Comparison of ENCODE assay signal across 21 cellular contexts in genomic region chr2:191905336-191905735, GRCh38. TPM values are rescaled to one million over a fixed set of nuclear protein-coding genes. Genes with fewer than 3 reads are reported as not detected.
DNase-seq lines count a peak whose midpoint lies in the region; ATAC-seq, FAIRE-seq and TF ChIP-seq lines count a peak whose summit lies in the region.
"Had no signal": no experiment of that assay in that cellular context is flagged by ENCODE, and none has a peak within 500 bp of the region (broad histone marks: within the 10 kb centered on the region; RNA-seq: fewer than 3 reads in every experiment).

No MANE protein-coding gene starts in this region.

- peaks cover 32% of the 10 kb centered on the region for H3K4me1 Mint-ChIP-seq in GM23338
- no peaks in the 10 kb centered on the region for H3K4me1 Mint-ChIP-seq in activated CD4-positive, alpha-beta memory T cell treated with anti-CD3 and anti-CD28 coated beads, Interleukin-2, amount 10 ng/mL, durations not matched to agents 7 days and 5 days
- H3K4me1 Mint-ChIP-seq in naive thymus-derived CD8-positive, alpha-beta T cell: no peaks in the 10 kb centered on the region

- H3K79me2 ChIP-seq in GM23338 (replicated peaks; ENCODE audit: insufficient read depth): no peaks in the 10 kb centered on the region
- no peaks in the 10 kb centered on the region for H3K79me2 ChIP-seq in endothelial cell of umbilical vein (ENCODE audit: control insufficient read depth, insufficient read depth, low read length)

- H3K9me3 Mint-ChIP-seq in GM23338: peaks cover 23% of the 10 kb centered on the region
- no peaks in the 10 kb centered on the region for H3K9me3 Mint-ChIP-seq in activated CD4-positive, alpha-beta memory T cell treated with anti-CD3 and anti-CD28 coated beads, Interleukin-2, amount 10 ng/mL, durations not matched to agents 7 days and 5 days
- H3K9me3 Mint-ChIP-seq in naive thymus-derived CD8-positive, alpha-beta T cell: peaks cover 0 to 9% (median 0%) of the 10 kb centered on the region in 9 donors
- H3K9me3 Mint-ChIP-seq: CD4-positive, alpha-beta T cell had no signal

- H3K36me3 ChIP-seq in GM23338 (ENCODE audit: insufficient read depth) (peaks cover 5% of the 10 kb centered on the region; the same call in 1 of the 2 replicates), NT2/D1 (ENCODE audit: insufficient read depth, insufficient read length, low read length) (no peaks in the 10 kb centered on the region), endothelial cell of umbilical vein (ENCODE audit: control insufficient read depth in 2 of 2, extremely low read depth in 1 of 2, insufficient read depth in 2 of 2, low read length in 2 of 2) (no peaks in the 10 kb centered on the region), sigmoid colon (no peaks in the 10 kb centered on the region)

- H3K27ac ChIP-seq in GM23338 (ENCODE audit: low read depth) (no peak overlapping the region), endothelial cell of umbilical vein (ENCODE audit: insufficient read depth, low read depth, low read length) (no peak overlapping the region), sigmoid colon (no peak overlapping the region)
- H3K27ac ChIP-seq: 22Rv1, A549, C4-2B, GM23248 had no signal

- H3K4me1 ChIP-seq in GM23338 (ENCODE audit: insufficient read depth) (peaks cover 4% of the 10 kb centered on the region), NT2/D1 (ENCODE audit: insufficient read depth, insufficient read length) (no peaks in the 10 kb centered on the region), endothelial cell of umbilical vein (ENCODE audit: control insufficient read depth, extremely low read depth, insufficient read depth, low read length) (peaks cover 34% of the 10 kb centered on the region), sigmoid colon (no peaks in the 10 kb centered on the region)
- H3K4me1 ChIP-seq: Caco-2 had no signal

- H3K9me1 ChIP-seq in endothelial cell of umbilical vein (replicated peaks; ENCODE audit: control insufficient read depth, extremely low read depth, insufficient read depth, low read length): no peaks in the 10 kb centered on the region

- H2AFZ ChIP-seq in GM23338 (no peak overlapping the region), endothelial cell of umbilical vein (ENCODE audit: low read depth, low read length) (no peak overlapping the region)
- H2AFZ ChIP-seq: GM23248 had no signal

- no peaks in the 10 kb centered on the region for H4K20me1 ChIP-seq in GM23338 (replicated peaks; ENCODE audit: insufficient read depth)
- H4K20me1 ChIP-seq in endothelial cell of umbilical vein (replicated peaks; ENCODE audit: control insufficient read depth, extremely low read depth, insufficient read depth, low read length): no peaks in the 10 kb centered on the region

- no peak overlapping the region for H3K4me3 Mint-ChIP-seq in GM23338
- H3K4me3 Mint-ChIP-seq in activated CD4-positive, alpha-beta memory T cell treated with anti-CD3 and anti-CD28 coated beads, Interleukin-2, amount 10 ng/mL, durations not matched to agents 7 days and 5 days: no peak overlapping the region
- no peak overlapping the region for H3K4me3 Mint-ChIP-seq in naive thymus-derived CD8-positive, alpha-beta T cell
- H3K4me3 Mint-ChIP-seq: CD4-positive, alpha-beta T cell; H9 had no signal

- dilution Hi-C loops in endothelial cell of umbilical vein (cut with MboI; ENCODE audit: extremely low pct_ligation_motif_present, low sequenced_read_pairs): no loop called here

- H3K4me2 ChIP-seq in GM23338 (no peak overlapping the region), endothelial cell of umbilical vein (ENCODE audit: insufficient read depth, low read length) (no peak overlapping the region)
- H3K4me2 ChIP-seq: A549 had no signal

- H3K27me3 Mint-ChIP-seq in GM23338 (ENCODE audit: insufficient read depth, low read depth, poor library complexity): no peaks in the 10 kb centered on the region
- peaks cover 7% of the 10 kb centered on the region for H3K27me3 Mint-ChIP-seq in activated CD4-positive, alpha-beta memory T cell treated with anti-CD3 and anti-CD28 coated beads, Interleukin-2, amount 10 ng/mL, durations not matched to agents 7 days and 5 days
- H3K27me3 Mint-ChIP-seq in naive thymus-derived CD8-positive, alpha-beta T cell: peaks cover under 1 to 14% (median 4%) of the 10 kb centered on the region in 5 donors
- H3K27me3 Mint-ChIP-seq: CD4-positive, alpha-beta T cell had no signal

- WGBS in sigmoid colon, 2 donors: 47 to 66% methylated on average over 4 of the region's 4 CpGs

- no TSS peak for BruUV-seq in endothelial cell of umbilical vein (replicated peaks; lab: Mats Ljungman, UMichigan)

- CTCF ChIA-PET in endothelial cell of umbilical vein (lab: Charles Lee): interaction anchor here (1.0 to 3.2 kb wide), 3 partner anchors 12 to 257 kb away, joined by 3 to 19 read pairs (median 7); no protein-coding TSS in a partner anchor
- CTCF ChIA-PET in activated CD4-positive, alpha-beta memory T cell treated with anti-CD3 and anti-CD28 coated beads, Interleukin-2, amount 10 ng/mL, durations not matched to agents 7 days and 5 days (lab: Charles Lee): no interaction called here

- TF ChIP-seq EP300 in sigmoid colon (IDR thresholded peaks at IDR 0.05): no peak

- H3K27me3 ChIP-seq in GM23338 (ENCODE audit: insufficient read depth) (no peaks in the 10 kb centered on the region), NT2/D1 (ENCODE audit: insufficient read depth, insufficient read length) (no peaks in the 10 kb centered on the region), endothelial cell of umbilical vein (ENCODE audit: control insufficient read depth in 2 of 2, insufficient read depth in 2 of 2, low read length in 2 of 2) (no peaks in the 10 kb centered on the region), sigmoid colon (no peaks in the 10 kb centered on the region)

- H3K27ac Mint-ChIP-seq in GM23338: peak overlapping the region; percentile 38; the same call in 1 of the 2 replicates
- H3K27ac Mint-ChIP-seq in activated CD4-positive, alpha-beta memory T cell treated with anti-CD3 and anti-CD28 coated beads, Interleukin-2, amount 10 ng/mL, durations not matched to agents 7 days and 5 days: no peak overlapping the region
- no peak overlapping the region for H3K27ac Mint-ChIP-seq in naive thymus-derived CD8-positive, alpha-beta T cell
- H3K27ac Mint-ChIP-seq: CD4-positive, alpha-beta T cell had no signal

- POLR2A ChIA-PET in endothelial cell of umbilical vein (lab: Charles Lee): no interaction called here
- POLR2A ChIA-PET in activated CD4-positive, alpha-beta memory T cell treated with anti-CD3 and anti-CD28 coated beads, Interleukin-2, amount 10 ng/mL, durations not matched to agents 7 days and 5 days (lab: Charles Lee): no interaction called here
- POLR2A ChIA-PET in naive thymus-derived CD8-positive, alpha-beta T cell (lab: Charles Lee): no interaction called here

- H3K9ac ChIP-seq in NT2/D1 (ENCODE audit: insufficient read length, low read depth) (no peak overlapping the region), endothelial cell of umbilical vein (replicated peaks; ENCODE audit: extremely low read depth, insufficient read depth, low read length) (no peak overlapping the region)
- H3K9ac ChIP-seq: GM23248 had no signal

- DNase-seq in GM23338 (ENCODE audit: low spot score): peak; percentile 49
- peak; percentile 23 for DNase-seq in NT2/D1 (ENCODE audit: low read depth, low spot score)
- peak; percentile 75 for DNase-seq in endothelial cell of umbilical vein (ENCODE audit: low read depth, low spot score)
- peak; percentile 26 for DNase-seq in iPS-NIHi11 (ENCODE audit: low spot score)
- DNase-seq in sigmoid colon: no peak
- no peak for DNase-seq in nucleus accumbens (lab: John Stamatoyannopoulos, UW)
- no peak for DNase-seq in activated CD4-positive, alpha-beta memory T cell treated with anti-CD3 and anti-CD28 coated beads, Interleukin-2, amount 10 ng/mL, durations not matched to agents 7 days and 5 days
- no peak for DNase-seq in naive thymus-derived CD8-positive, alpha-beta T cell
- DNase-seq: AML-193; Caco-2; CD4-positive, alpha-beta T cell; DMS79; GDM1; GM23248; H9 had no signal

- peaks cover 33% of the 10 kb centered on the region for H3K9me3 ChIP-seq in NT2/D1 (ENCODE audit: insufficient read depth, low read length)
- H3K9me3 ChIP-seq in endothelial cell of umbilical vein (replicated peaks; ENCODE audit: control insufficient read depth, insufficient read depth, low read length): no peaks in the 10 kb centered on the region
- no peaks in the 10 kb centered on the region for H3K9me3 ChIP-seq in sigmoid colon

- ATAC-seq in GM23338: peak; percentile 68
- no peak for ATAC-seq in naive thymus-derived CD8-positive, alpha-beta T cell
- ATAC-seq: A549 had no signal

- H3F3A ChIP-seq in GM23338 (replicated peaks; ENCODE audit: low read depth): no peaks in the 10 kb centered on the region

- peaks cover 24% of the 10 kb centered on the region; the same call in 2 of the 3 replicates for H3K36me3 Mint-ChIP-seq in GM23338 (ENCODE audit: low read depth)
- no peaks in the 10 kb centered on the region for H3K36me3 Mint-ChIP-seq in activated CD4-positive, alpha-beta memory T cell treated with anti-CD3 and anti-CD28 coated beads, Interleukin-2, amount 10 ng/mL, durations not matched to agents 7 days and 5 days (ENCODE audit: low read depth)
- H3K36me3 Mint-ChIP-seq in naive thymus-derived CD8-positive, alpha-beta T cell: no peaks in the 10 kb centered on the region

- TF ChIP-seq CTCF in GM23338 (conservative IDR thresholded peaks at IDR 0.05; ENCODE audit: low read depth in 2 of 2) (no peak), endothelial cell of umbilical vein (IDR thresholded peaks at IDR 0.05; ENCODE audit: extremely low read depth in 1 of 2, insufficient read depth in 1 of 2, low read depth in 1 of 2, low read length in 2 of 2) (no peak), sigmoid colon (IDR thresholded peaks at IDR 0.05) (no peak)

- TF ChIP-seq POLR2A in endothelial cell of umbilical vein (IDR thresholded peaks at IDR 0.05; ENCODE audit: low read depth, low read length) (no peak), sigmoid colon (IDR thresholded peaks at IDR 0.05) (no peak)

- H3K4me3 ChIP-seq in GM23338 (no peak overlapping the region), NT2/D1 (ENCODE audit: insufficient read length, low read depth) (no peak overlapping the region), endothelial cell of umbilical vein (replicated peaks in 1 of 3; ENCODE audit: insufficient read depth in 1 of 3, low read depth in 1 of 3, low read length in 3 of 3) (no peak overlapping the region), sigmoid colon (no peak overlapping the region)
- H3K4me3 ChIP-seq: A549, GM23248 had no signal

- H3K9me2 ChIP-seq in GM23338 (ENCODE audit: insufficient read depth): no peaks in the 10 kb centered on the region

- peak; percentile 33 for FAIRE-seq in endothelial cell of umbilical vein (lab: Jason Lieb, UNC)
- FAIRE-seq: A549, D721Med, GM12892, GM18507 had no signal

- intact Hi-C loops in endothelial cell of umbilical vein (cut with micrococcal nuclease): no loop called here
- intact Hi-C loops in sigmoid colon (cut with DNase I): no loop called here

RNA-seq across cellular contexts. Expression of gene CAVIN2, which starts 58.4 kb away (rescaled TPM):
- 0.07 TPM in 1 of 2 replicates, not detected in the other for total RNA-seq in GM23338 (2014; rRNA removed; shearing (Covaris generic))
- polyA plus RNA-seq in GM23338 (2016; fragmentation: Nextera tagmentation; extraction: Ambion mirVana) (0.15 TPM in 1 of 2 replicates, not detected in the other), endothelial cell of umbilical vein (210 and 260 TPM in 2 replicates), sigmoid colon (10 to 100 TPM in 2 of 3 donors, 1 to 10 TPM in 1; 1.4 to 15.6 (median 14.4) TPM)
- total RNA-seq in endothelial cell of umbilical vein (171 and 202 TPM in 2 replicates), sigmoid colon (100 to 1,000 TPM; 138 to 201 (median 190) TPM)
- 295 and 361 TPM in 2 replicates for polyA plus RNA-seq in endothelial cell of umbilical vein (2011; cell fraction: cytosol; rRNA removed)
- 236 and 302 TPM in 2 replicates for polyA plus RNA-seq in endothelial cell of umbilical vein (2011; cell fraction: nucleus; rRNA removed)
- 209 and 239 TPM in 2 replicates for polyA plus RNA-seq in endothelial cell of umbilical vein (2012)
- polyA minus RNA-seq in endothelial cell of umbilical vein: 336 and 384 TPM in 2 replicates
- polyA minus RNA-seq in endothelial cell of umbilical vein (2011; cell fraction: cytosol; rRNA and poly(A)+ RNA removed): not detected
- 217 and 316 TPM in 2 replicates for polyA minus RNA-seq in endothelial cell of umbilical vein (2011; cell fraction: nucleus; rRNA and poly(A)+ RNA removed)
- total RNA-seq in activated CD4-positive, alpha-beta memory T cell treated with anti-CD3 and anti-CD28 coated beads, Interleukin-2, amount 10 ng/mL, durations not matched to agents 7 days and 5 days: not detected
- total RNA-seq in naive thymus-derived CD8-positive, alpha-beta T cell: not detected
- polyA plus RNA-seq in naive thymus-derived CD8-positive, alpha-beta T cell: not detected
- total RNA-seq: Caco-2, H9 had no signal

Comparison
In these comparisons a context has a peak if more than half of its experiments do, and no peak if none do; other contexts are left out.
1. DNase-seq: peak in GM23338 (single experiment), NT2/D1 (single experiment), endothelial cell of umbilical vein (single experiment) and iPS-NIHi11 (single experiment); none in sigmoid colon (single experiment), nucleus accumbens (0 of 56), activated CD4-positive, alpha-beta memory T cell treated with anti-CD3 and anti-CD28 coated beads, Interleukin-2, amount 10 ng/mL, durations not matched to agents 7 days and 5 days (single experiment) and naive thymus-derived CD8-positive, alpha-beta T cell (0 of 10).
2. RNA of gene CAVIN2, which starts 58.4 kb away (total RNA-seq): 171 to 202 TPM in endothelial cell of umbilical vein and 138 to 201 TPM in sigmoid colon; 0.07 TPM in GM23338, not detected in activated CD4-positive, alpha-beta memory T cell treated with anti-CD3 and anti-CD28 coated beads, Interleukin-2, amount 10 ng/mL, durations not matched to agents 7 days and 5 days and not detected in naive thymus-derived CD8-positive, alpha-beta T cell; every median in the first group is over 100 times any median in the second.